Comparison of ENCODE assay signal across 9 cellular contexts in the genomic region with DNA sequence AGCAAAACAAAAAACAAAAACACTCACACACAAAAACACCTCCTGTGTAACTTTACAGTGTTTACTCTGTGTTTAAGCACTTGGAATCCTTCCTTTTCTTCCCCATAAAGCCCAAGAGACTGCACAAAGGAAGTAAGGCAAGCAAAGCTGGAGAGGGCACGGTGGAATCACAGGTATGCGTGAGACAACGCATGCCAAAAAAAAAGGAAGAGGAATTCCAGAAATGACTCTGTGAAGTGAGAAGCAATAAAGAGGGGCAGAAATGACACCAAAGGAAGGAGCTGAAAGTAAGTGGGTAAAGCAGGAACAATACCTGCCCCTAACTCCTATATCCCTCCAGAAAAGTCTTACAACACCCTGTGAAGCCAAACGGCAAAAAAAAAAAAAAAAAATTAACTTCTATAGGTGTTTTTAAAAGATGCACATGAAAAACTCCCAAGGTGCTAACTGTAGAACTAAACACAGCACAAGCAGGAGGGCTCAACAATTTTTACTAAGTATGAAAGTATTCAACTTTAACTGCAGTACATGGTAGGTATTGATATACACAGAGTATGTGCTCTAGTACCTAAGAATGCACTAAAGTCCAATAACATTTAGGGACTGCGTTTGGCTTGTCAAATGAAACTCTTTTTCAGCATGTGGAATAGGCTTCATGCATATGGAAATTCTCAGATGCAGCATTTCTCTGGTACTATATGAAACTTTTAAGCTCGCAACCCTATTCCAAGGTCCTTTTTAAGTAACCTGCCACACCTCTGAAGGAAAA. TPM values are rescaled to one million over a fixed set of nuclear protein-coding genes. Genes with fewer than 3 reads are reported as not detected.
DNase-seq lines count a peak whose midpoint lies in the region; ATAC-seq, FAIRE-seq and TF ChIP-seq lines count a peak whose summit lies in the region.
"Had no signal": no experiment of that assay in that cellular context is flagged by ENCODE, and none has a peak within 500 bp of the region (broad histone marks: within the 10 kb centered on the region; RNA-seq: fewer than 3 reads in every experiment).

No MANE protein-coding gene starts in this region.

- H3K9me3 ChIP-seq in HUES64 (ENCODE audit: insufficient read depth, low read depth, low read length) (no peaks in the 10 kb centered on the region), lung (ENCODE audit: control insufficient read depth in 2 of 2, insufficient read depth in 1 of 2, low read length in 1 of 2) (no peaks in the 10 kb centered on the region), upper lobe of left lung (no peaks in the 10 kb centered on the region)

- H3K4me1 ChIP-seq in HUES64 (ENCODE audit: insufficient read depth, low read length) (peaks cover 64% of the 10 kb centered on the region), lung (ENCODE audit: control insufficient read depth in 2 of 2, insufficient read depth in 2 of 2, low read length in 2 of 2) (peaks cover 7 to 46% of the 10 kb centered on the region in 2 donors), upper lobe of left lung (peaks cover 9 to 28% (median 14%) of the 10 kb centered on the region in 4 donors)

- peak; percentile 43 for DNase-seq in bronchial epithelial cell (ENCODE audit: low read depth)
- no peak for DNase-seq in lung (ENCODE audit: low spot score)
- DNase-seq in upper lobe of left lung = no peak
- no peak for DNase-seq in GM10266 (ENCODE audit: extremely low spot score)
- DNase-seq in SKM-1 treated with dmso at 0.1 percent for 144 hours (lab: John Stamatoyannopoulos, UW; ENCODE audit: unreplicated experiment) = no peak
- DNase-seq: activated T-cell treated with anti-CD3 and anti-CD28 coated beads, Interleukin-2, amount 50 U/mL, for 24 hours; NCI-H2171 had no signal

- no peak for TF ChIP-seq POLR2A in upper lobe of left lung (IDR thresholded peaks at IDR 0.05)

- H3K36me3 ChIP-seq in HUES64 (ENCODE audit: insufficient read depth, low read length) (peaks cover 72% of the 10 kb centered on the region), bronchial epithelial cell (ENCODE audit: control insufficient read depth, insufficient read depth, low read length) (peaks cover 16% of the 10 kb centered on the region), lung (ENCODE audit: control insufficient read depth in 2 of 2, insufficient read depth in 2 of 2, low read length in 2 of 2) (peaks cover 0 to 8% of the 10 kb centered on the region in 2 donors), upper lobe of left lung (peaks cover 0 to 4% (median 0%) of the 10 kb centered on the region in 4 donors)

- H3K27me3 ChIP-seq in HUES64 (ENCODE audit: insufficient read depth, low read length) (no peaks in the 10 kb centered on the region), bronchial epithelial cell (ENCODE audit: control insufficient read depth, insufficient read depth, low read length) (no peaks in the 10 kb centered on the region), lung (ENCODE audit: control insufficient read depth, insufficient read depth) (no peaks in the 10 kb centered on the region), upper lobe of left lung (no peaks in the 10 kb centered on the region)

- peak overlapping the region; percentile 25; the same call in 1 of the 2 replicates for H3K9ac ChIP-seq in HUES64 (ENCODE audit: low read depth, low read length)

- no peak overlapping the region for H3K27ac ChIP-seq in HUES64 (ENCODE audit: low read depth, low read length)
- H3K27ac ChIP-seq in lung (ENCODE audit: low read depth in 1 of 2, low read length in 1 of 2) = peak overlapping the region in 1 of 2 donors; percentile 66
- peak overlapping the region in 3 of 4 donors; percentile 6 to 65 (median 10) for H3K27ac ChIP-seq in upper lobe of left lung

- TF ChIP-seq EP300 in upper lobe of left lung (IDR thresholded peaks at IDR 0.05) = no peak

- H3K4me3 ChIP-seq in HUES64 (ENCODE audit: low read length) = no peak overlapping the region
- no peak overlapping the region for H3K4me3 ChIP-seq in bronchial epithelial cell (ENCODE audit: low read depth, low read length)
- H3K4me3 ChIP-seq in lung = no peak overlapping the region
- H3K4me3 ChIP-seq in upper lobe of left lung = no peak overlapping the region

- FAIRE-seq in bronchial epithelial cell (lab: Jason Lieb, UNC) = no peak

- ATAC-seq in lung (ENCODE audit: insufficient read depth, low FRiP score) (peak; percentile 30), upper lobe of left lung (ENCODE audit: low FRiP score in 2 of 2) (no peak), HG03039 (IDR thresholded peaks at IDR 0.05; ENCODE audit: unreplicated experiment) (no peak)

- TF ChIP-seq CTCF in bronchial epithelial cell (IDR thresholded peaks at IDR 0.05; ENCODE audit: insufficient read depth, low read length, severe bottlenecking) = no peak
- no peak for TF ChIP-seq CTCF in lung (IDR thresholded peaks at IDR 0.05; ENCODE audit: control extremely low read depth, extremely low read depth)
- no peak for TF ChIP-seq CTCF in upper lobe of left lung (IDR thresholded peaks at IDR 0.05)
- TF ChIP-seq CTCF in GM10266 (IDR thresholded peaks at IDR 0.05; ENCODE audit: control insufficient read depth, insufficient read depth, low read depth, missing control alignments) = no peak

- WGBS in HUES64 = 55% methylated on average over 5 of the region's 6 CpGs
- 55 to 58% methylated on average over 6 of the region's 6 CpGs for WGBS in lung, 2 donors
- 53% methylated on average over 6 of the region's 6 CpGs for WGBS in upper lobe of left lung, 2 donors

RNA-seq across cellular contexts. Expression of gene RND3, which starts 9.1 kb away (rescaled TPM):
- polyA plus RNA-seq in HUES64 (2013, experiment 1 of 2) = 26.2 TPM
- 33.6 TPM for polyA plus RNA-seq in HUES64 (2013, experiment 2 of 2)
- 217 and 260 TPM in 2 replicates for total RNA-seq in bronchial epithelial cell
- total RNA-seq in lung = 10 to 100 TPM; 42.7 to 43.7 TPM
- 10 to 100 TPM; 23.5 to 24.2 TPM for polyA plus RNA-seq in lung
- 10 to 100 TPM; 13.0 to 40.0 (median 26.7) TPM for total RNA-seq in upper lobe of left lung
